8 cellular contexts compared by ENCODE assay signal in the genomic region with DNA sequence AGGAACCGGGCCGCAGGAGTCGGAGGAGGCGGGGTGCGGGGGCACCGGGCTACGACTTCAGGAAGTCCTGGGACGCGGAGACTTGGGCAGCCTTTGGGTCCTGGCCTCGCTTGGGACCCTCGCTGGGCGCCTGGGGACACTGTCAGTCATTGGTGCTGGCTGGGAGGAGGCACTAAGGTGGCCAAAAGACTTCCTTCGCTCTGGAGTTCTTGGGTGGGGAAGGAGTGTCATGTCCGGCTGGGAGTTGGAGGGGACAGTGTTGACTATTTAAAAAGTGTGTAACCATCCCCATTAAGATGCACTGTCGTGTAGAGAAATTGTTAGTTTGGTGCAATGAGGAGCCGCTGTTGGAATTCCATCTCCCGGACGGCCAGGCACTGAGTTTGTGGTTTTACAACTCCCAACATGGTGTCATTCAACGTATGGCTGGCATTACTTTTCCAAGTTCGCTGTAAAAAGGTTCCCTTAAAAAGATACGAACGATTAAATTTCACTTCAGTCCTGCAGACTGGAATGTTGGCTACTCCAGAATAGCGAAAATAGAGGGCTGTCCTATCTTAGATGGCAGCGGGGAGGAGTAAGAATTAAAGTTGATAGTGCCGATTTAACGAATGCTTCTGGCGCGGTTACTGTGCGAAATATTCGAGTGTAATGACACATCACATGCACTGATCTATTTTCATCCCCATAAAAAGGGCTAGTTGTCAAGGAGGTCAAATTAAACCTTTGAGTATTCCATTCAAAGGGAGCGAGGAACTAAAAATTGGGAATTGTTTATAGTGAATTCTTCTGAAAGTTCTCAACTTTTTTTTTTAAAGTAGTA. TPM values are rescaled to one million over a fixed set of nuclear protein-coding genes. Genes with fewer than 3 reads are reported as not detected.
A peak's percentile ranks its signal among the peaks of the same experiment; 100 is the strongest.
DNase-seq lines count a peak whose midpoint lies in the region; ATAC-seq and TF ChIP-seq lines count a peak whose summit lies in the region.

No MANE protein-coding gene starts in this region.

- H3K27me3 ChIP-seq in cardiac muscle cell (no peaks in the 10 kb centered on the region), OCI-LY3 (ENCODE audit: low read depth, low read length) (no peaks in the 10 kb centered on the region), transverse colon (no peaks in the 10 kb centered on the region)

- 1 to 4% methylated on average over 16 to 26 of the region's 31 CpGs for WGBS in transverse colon (ENCODE audit: low coverage in 1 of 2), 2 donors

- H3K79me2 ChIP-seq in OCI-LY3 (ENCODE audit: low read length): peaks cover 64% of the 10 kb centered on the region

- peaks cover 6% of the 10 kb centered on the region for H3K36me3 Mint-ChIP-seq in chondrocyte (ENCODE audit: low read depth)

- H3K9me3 ChIP-seq in cardiac muscle cell (ENCODE audit: low read depth) (no peaks in the 10 kb centered on the region), OCI-LY3 (ENCODE audit: insufficient read depth, low read length) (no peaks in the 10 kb centered on the region), transverse colon (no peaks in the 10 kb centered on the region)

- TF ChIP-seq POLR2A in transverse colon (IDR thresholded peaks at IDR 0.05): no peak
- no peak for TF ChIP-seq POLR2A in GM18505 (IDR thresholded peaks at IDR 0.05; ENCODE audit: borderline replicate concordance, extremely low read depth, insufficient read depth, insufficient read length)

- peaks cover 38% of the 10 kb centered on the region for H4K20me1 ChIP-seq in OCI-LY3 (ENCODE audit: insufficient read depth, low read length)

- peaks cover 8% of the 10 kb centered on the region for H3K9me3 Mint-ChIP-seq in chondrocyte (ENCODE audit: low read depth)

- no peak for TF ChIP-seq EP300 in transverse colon (IDR thresholded peaks at IDR 0.05; ENCODE audit: low read depth)

- H3K27ac ChIP-seq in cardiac muscle cell (peak overlapping the region; percentile 94), OCI-LY3 (ENCODE audit: low read length) (peak overlapping the region; percentile 64), transverse colon (peak overlapping the region; percentile 94 to 98 (median 95))

- ATAC-seq in Right ventricle myocardium superior (ENCODE audit: poor library complexity) (no peak), GM18505 (IDR thresholded peaks at IDR 0.05; ENCODE audit: unreplicated experiment) (no peak), GM19463 (IDR thresholded peaks at IDR 0.05; ENCODE audit: unreplicated experiment) (no peak)

- H3K4me1 ChIP-seq in cardiac muscle cell (ENCODE audit: low read depth) (peaks cover 25% of the 10 kb centered on the region), OCI-LY3 (ENCODE audit: low read length) (peaks cover 30% of the 10 kb centered on the region), transverse colon (peaks cover 0 to 56% (median 25%) of the 10 kb centered on the region in 4 donors)

- H3K4me3 Mint-ChIP-seq in chondrocyte (ENCODE audit: unreplicated experiment): peak overlapping the region; percentile 95

- H3K36me3 ChIP-seq in cardiac muscle cell (no peaks in the 10 kb centered on the region), OCI-LY3 (replicated peaks; ENCODE audit: low read depth, low read length) (peaks cover 43% of the 10 kb centered on the region), transverse colon (no peaks in the 10 kb centered on the region)

- TF ChIP-seq CTCF in cardiac muscle cell (IDR thresholded peaks at IDR 0.05; ENCODE audit: low read depth, low read length) (no peak), OCI-LY3 (IDR thresholded peaks at IDR 0.05; ENCODE audit: low read depth, low read length) (no peak), chondrocyte (IDR thresholded peaks at IDR 0.05) (no peak), transverse colon (IDR thresholded peaks at IDR 0.05) (no peak)

- intact Hi-C loops in Right ventricle myocardium superior (cut with DNase I): no loop called here
- intact Hi-C loops in transverse colon (cut with DNase I; ENCODE audit: low total_unique reads): loop anchor here (1.0 kb wide), 1 partner anchor 41 kb away; no protein-coding TSS in a partner anchor

- peak overlapping the region; percentile 84 for H3K4me2 ChIP-seq in OCI-LY3 (ENCODE audit: low read length)

- H3K27me3 Mint-ChIP-seq in chondrocyte (ENCODE audit: low read depth): no peaks in the 10 kb centered on the region

- peak overlapping the region; percentile 95 for H3K9ac ChIP-seq in OCI-LY3 (ENCODE audit: low read length)

- peak overlapping the region; percentile 98 for H3K27ac Mint-ChIP-seq in chondrocyte (ENCODE audit: unreplicated experiment)

- no peak overlapping the region; the same call in 1 of the 2 replicates for H2AFZ ChIP-seq in OCI-LY3 (ENCODE audit: low read depth, low read length)

- peak overlapping the region; percentile 83 for H3K4me3 ChIP-seq in cardiac muscle cell
- H3K4me3 ChIP-seq in OCI-LY3 (ENCODE audit: low read length): peak overlapping the region; percentile 93
- H3K4me3 ChIP-seq in transverse colon: peak overlapping the region; percentile 70 to 97 (median 85)

- peaks cover 58% of the 10 kb centered on the region for H3K4me1 Mint-ChIP-seq in chondrocyte (ENCODE audit: low read depth)

- DNase-seq in cardiac muscle cell (ENCODE audit: low read depth in 1 of 2, low spot score in 1 of 2) (peak; percentile 14 to 45), Right ventricle myocardium superior (no peak), chondrocyte (ENCODE audit: low spot score) (peak; percentile 94), lung microvascular endothelial cell (ENCODE audit: low read depth in 2 of 2) (peak; percentile 22 to 38), transverse colon (peak; percentile 63)

- in situ Hi-C loops in transverse colon (cut with MboI; ENCODE audit: low pct_ligation_motif_present in 1 of 4, low pct_unique_long_range_greater_than_20kb in 1 of 4, low sequenced_read_pairs in 3 of 4): no loop called here

RNA-seq across cellular contexts. Expression of gene DNAJC3, which starts 0.8 kb away (rescaled TPM):
- total RNA-seq in cardiac muscle cell (13.6 and 19.8 TPM in 2 replicates), Right ventricle myocardium superior (26.2 TPM), chondrocyte (53.9 to 73.5 TPM (median 55.1 TPM) in 3 replicates), lung microvascular endothelial cell (43.8 and 68.1 TPM in 2 replicates), transverse colon (10 to 100 TPM; 22.8 to 49.7 (median 35.5) TPM)
- 11.6 and 15.3 TPM in 2 replicates for polyA plus RNA-seq in cardiac muscle cell

RNA-seq across cellular contexts. Expression of gene DZIP1, which starts 33.3 kb away (rescaled TPM):
- total RNA-seq in cardiac muscle cell (30.7 and 47.2 TPM in 2 replicates), Right ventricle myocardium superior (3.9 TPM), chondrocyte (39.8 to 59.9 TPM (median 42.4 TPM) in 3 replicates), lung microvascular endothelial cell (0.79 and 1.1 TPM in 2 replicates), transverse colon (10 to 100 TPM in 1 of 4 donors, 1 to 10 TPM in 3; 6.4 to 15.3 (median 8.1) TPM)
- polyA plus RNA-seq in cardiac muscle cell: 6.4 and 8.9 TPM in 2 replicates
